ENCODE assay signal across 1 cellular context in genomic region chr1:31570906-31571305, GRCh38.
TF ChIP-seq lines count a peak whose summit lies in the region.

No MANE protein-coding gene starts in this region.

TF ChIP-seq in IMR-90, 13 proteins besides CTCF, POLR2A, EP300 and RAD21:
- no peak for TF ChIP-seq ELK1 (IDR thresholded peaks at IDR 0.05; ENCODE audit: borderline replicate concordance, low read depth, low read length)
- TF ChIP-seq BHLHE40 (IDR thresholded peaks at IDR 0.05; ENCODE audit: low read depth, low read length): no peak
- no peak for TF ChIP-seq MAZ (IDR thresholded peaks at IDR 0.05; ENCODE audit: borderline replicate concordance, low read depth, low read length)
- no peak for TF ChIP-seq CEBPB (IDR thresholded peaks at IDR 0.05; ENCODE audit: low read depth, low read length)
- TF ChIP-seq FOS (IDR thresholded peaks at IDR 0.05; ENCODE audit: low read depth, low read length): no peak
- no peak for TF ChIP-seq CHD1 (IDR thresholded peaks at IDR 0.05; ENCODE audit: low read depth, low read length)
- TF ChIP-seq MAFK (IDR thresholded peaks at IDR 0.05; ENCODE audit: low read depth, low read length): no peak
- no peak for TF ChIP-seq NFE2L2 (IDR thresholded peaks at IDR 0.05; ENCODE audit: low read depth, low read length)
- TF ChIP-seq RFX5 (IDR thresholded peaks at IDR 0.05; ENCODE audit: low read depth, low read length): no peak
- no peak for TF ChIP-seq SMC3 (IDR thresholded peaks at IDR 0.05; ENCODE audit: low read depth, low read length)
- TF ChIP-seq MXI1 (IDR thresholded peaks at IDR 0.05; ENCODE audit: borderline replicate concordance, low read depth, low read length): no peak
- no peak for TF ChIP-seq USF2 (IDR thresholded peaks at IDR 0.05; ENCODE audit: low read depth, low read length)
- TF ChIP-seq RCOR1 (IDR thresholded peaks at IDR 0.05; ENCODE audit: insufficient replicate concordance, low read length): no peak
